ENCODE assay signal across 8 cellular contexts in the genomic region with DNA sequence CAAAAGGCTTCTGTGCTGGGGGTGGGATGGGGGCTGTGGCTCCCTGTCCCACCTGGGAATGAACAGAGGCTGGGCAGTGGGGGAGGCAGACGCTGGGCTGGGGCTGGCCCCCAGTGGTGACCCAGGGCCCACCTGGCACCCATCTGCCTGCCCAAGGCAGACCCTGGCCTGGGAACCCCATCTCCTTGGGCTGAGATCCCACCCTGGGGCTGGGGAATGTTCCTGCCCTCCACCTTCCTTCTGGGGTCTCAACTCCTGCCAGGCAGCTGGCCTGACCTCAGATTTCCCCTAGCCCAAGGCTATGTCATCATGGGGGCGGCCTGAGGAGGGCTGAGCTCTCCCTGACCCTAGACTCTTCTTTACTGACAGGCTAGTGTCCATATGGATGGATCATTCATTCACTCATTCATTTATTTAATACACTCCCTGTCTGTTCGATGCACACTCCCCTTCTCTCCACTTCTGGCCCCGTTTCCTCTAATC. TPM values are rescaled to one million over a fixed set of nuclear protein-coding genes. Genes with fewer than 3 reads are reported as not detected.
"Had no signal": no experiment of that assay in that cellular context is flagged by ENCODE, and none has a peak within 500 bp of the region (broad histone marks: within the 10 kb centered on the region; RNA-seq: fewer than 3 reads in every experiment).

No MANE protein-coding gene starts in this region.

RNA-seq across cellular contexts. Expression of a gene that starts 21.2 kb away (rescaled TPM):
- total RNA-seq: SK-MEL-5 had no signal

RNA-seq across cellular contexts. Expression of a gene that starts 39.1 kb away (rescaled TPM):
- total RNA-seq: activated CD4-positive, alpha-beta memory T cell treated with anti-CD3 and anti-CD28 coated beads, Interleukin-2, amount 10 ng/mL, durations not matched to agents 7 days and 5 days; activated CD8-positive, alpha-beta memory T cell treated with anti-CD3 and anti-CD28 coated beads for 36 hours; activated T-helper 2 cell treated with anti-CD3 and anti-CD28 coated beads, Interferon-gamma antibody, Interleukin-2, Interleukin-4, amounts not matched to agents 10 μg/mL and 5 μg/mL and 100 μg/mL, durations not matched to agents 14 hours and 24 hours and 36 hours; adrenal gland; MCF 10A; OCI-LY7; PC-9; SK-MEL-5 had no signal
- polyA plus RNA-seq: adrenal gland had no signal
